In the genomic region with DNA sequence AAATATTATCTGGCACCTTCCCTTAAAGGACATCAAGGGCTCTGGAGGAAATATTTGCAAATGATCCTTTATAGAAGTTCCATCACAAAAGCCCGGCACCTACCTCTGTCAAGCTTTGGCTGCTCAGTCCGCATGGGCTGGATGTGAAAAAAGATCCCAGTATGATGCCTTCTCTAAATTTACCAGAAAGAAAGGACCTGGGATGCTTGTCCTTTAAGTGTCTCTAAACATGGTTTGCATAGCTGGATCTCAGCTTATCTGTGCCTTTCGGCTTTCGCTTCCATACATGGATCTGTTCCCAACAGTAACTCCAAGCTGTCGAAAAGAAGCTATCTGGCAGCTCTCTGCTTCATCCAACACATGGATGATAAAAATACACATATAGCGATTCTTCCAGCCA, we compare ENCODE assay signal across 12 cellular contexts.
DNase-seq lines count a peak whose midpoint lies in the region; ATAC-seq and TF ChIP-seq lines count a peak whose summit lies in the region.
"Had no signal": no experiment of that assay in that cellular context is flagged by ENCODE, and none has a peak within 500 bp of the region (broad histone marks: within the 10 kb centered on the region; RNA-seq: fewer than 3 reads in every experiment).

No MANE protein-coding gene starts in this region.

- intact Hi-C loops in sciatic nerve (cut with DNase I): no loop called here

- DNase-seq in EH (ENCODE audit: low read depth) (peak; percentile 15), choroid plexus epithelial cell (ENCODE audit: low read depth) (peak; percentile 43), hepatocyte (ENCODE audit: low spot score) (no peak), sciatic nerve (ENCODE audit: low spot score) (no peak), DMS 273 treated with DMSO at 0.1 percent for 48 hours (lab: John Stamatoyannopoulos, UW) (no peak)
- no peak for DNase-seq in effector CD8-positive, alpha-beta T cell (lab: John Stamatoyannopoulos, UW)
- DNase-seq: activated CD4-positive, alpha-beta T cell treated with anti-CD3 and anti-CD28 coated beads for 48 hours; DMS79 treated with DMSO at 0.1 percent for 48 hours; retina; T-cell had no signal

- peak; percentile 58 for ATAC-seq in sciatic nerve
- no peak for ATAC-seq in GM18873 (IDR thresholded peaks at IDR 0.05; ENCODE audit: low FRiP score, unreplicated experiment)
- no peak for ATAC-seq in GM21423 (IDR thresholded peaks at IDR 0.05; ENCODE audit: unreplicated experiment)
- ATAC-seq: T-cell had no signal

- WGBS in hepatocyte (ENCODE audit: low lambda C conversion rate, missing lambda C conversion rate): 66% methylated on average over 6 of the region's 6 CpGs

- no peaks in the 10 kb centered on the region for H3K27me3 ChIP-seq in hepatocyte

- H3K4me2 ChIP-seq in hepatocyte: peak overlapping the region; percentile 18

- no peaks in the 10 kb centered on the region for H3K9me2 ChIP-seq in hepatocyte (replicated peaks; ENCODE audit: insufficient read depth)

- TF ChIP-seq CTCF in choroid plexus epithelial cell (conservative IDR thresholded peaks at IDR 0.05; ENCODE audit: low read depth, low read length): no peak
- no peak for TF ChIP-seq CTCF in hepatocyte (IDR thresholded peaks at IDR 0.05; ENCODE audit: poor library complexity)

- H3K4me1 ChIP-seq in hepatocyte (ENCODE audit: insufficient read depth): no peaks in the 10 kb centered on the region

- no peaks in the 10 kb centered on the region for H3K79me2 ChIP-seq in hepatocyte

- H2AFZ ChIP-seq in hepatocyte: no peak overlapping the region

- H3K9me3 ChIP-seq in hepatocyte (ENCODE audit: low read depth): no peaks in the 10 kb centered on the region

- no peaks in the 10 kb centered on the region for H3K36me3 ChIP-seq in hepatocyte (replicated peaks; ENCODE audit: insufficient read depth, low read depth)

- no peak overlapping the region for H3K27ac ChIP-seq in hepatocyte

- no peaks in the 10 kb centered on the region for H4K20me1 ChIP-seq in hepatocyte (ENCODE audit: insufficient read depth, poor library complexity, severe bottlenecking)

- H3K4me3 ChIP-seq in choroid plexus epithelial cell (ENCODE audit: low read depth, low read length) (peak overlapping the region; percentile 43), hepatocyte (no peak overlapping the region)

Comparison
In these comparisons a context has a peak if more than half of its experiments do, and no peak if none do; other contexts are left out.
1. DNase-seq: peak in EH (single experiment) and choroid plexus epithelial cell (single experiment); none in hepatocyte (single experiment), sciatic nerve (single experiment), effector CD8-positive, alpha-beta T cell (single experiment) and DMS 273 treated with DMSO at 0.1 percent for 48 hours (single experiment).